ENCODE assay signal across 20 cellular contexts in genomic region chr2:25383806-25384205, GRCh38.
"Had no signal": no experiment of that assay in that cellular context is flagged by ENCODE, and none has a peak within 500 bp of the region (broad histone marks: within the 10 kb centered on the region; RNA-seq: fewer than 3 reads in every experiment).

No MANE protein-coding gene starts in this region.

- FAIRE-seq: endothelial cell of umbilical vein had no signal

- H3K9me3 Mint-ChIP-seq: activated naive CD4-positive, alpha-beta T cell treated with anti-CD3 and anti-CD28 coated beads, Interleukin-2, amount 50 U/mL, for 72 hours; mesothelial cell of epicardium; naive thymus-derived CD8-positive, alpha-beta T cell had no signal

- H3K27me3 Mint-ChIP-seq: brain; naive thymus-derived CD8-positive, alpha-beta T cell; T-helper 17 cell had no signal

- H3K27ac Mint-ChIP-seq: brain, mesothelial cell of epicardium, T-helper 17 cell had no signal

- H3K4me3 Mint-ChIP-seq: brain; mesothelial cell of epicardium; naive thymus-derived CD8-positive, alpha-beta T cell; T-helper 17 cell had no signal

- ATAC-seq: activated naive CD4-positive, alpha-beta T cell treated with anti-CD3 and anti-CD28 coated beads, Interleukin-2, amount 50 U/mL, for 72 hours; esophagus mucosa; naive thymus-derived CD8-positive, alpha-beta T cell; T-helper 17 cell; upper lobe of right lung had no signal

- DNase-seq: activated CD4-positive, alpha-beta T cell treated with anti-CD3 and anti-CD28 coated beads, Interleukin-2, amount 50 U/mL, for 1 hour; activated CD4-positive, CD25-positive, alpha-beta regulatory T cell treated with anti-CD3 and anti-CD28 coated beads, Interleukin-2, amount 50 U/mL, for 72 hours; activated gamma-delta T cell treated with Interleukin-2 at 50 U/mL for 16 hours; caudate nucleus; dermis blood vessel endothelial cell; effector memory CD4-positive, alpha-beta T cell; foreskin melanocyte; kidney glomerular epithelial cell; left ventricle myocardium inferior; spleen; stimulated activated CD4-positive, alpha-beta T cell treated with anti-CD3 and anti-CD28 coated beads, Interleukin-4, amount 100 ng/mL, for 1 hour; stimulated activated naive CD4-positive, alpha-beta T cell treated with Interleukin-2 at 50 U/mL for 16 hours; T-helper 17 cell; upper lobe of right lung had no signal
